In genomic region chr15:66046751-66047150, GRCh38 we compare ENCODE assay signal across 13 cellular contexts.
DNase-seq lines count a peak whose midpoint lies in the region; ATAC-seq and TF ChIP-seq lines count a peak whose summit lies in the region.
"Had no signal": no experiment of that assay in that cellular context is flagged by ENCODE, and none has a peak within 500 bp of the region (broad histone marks: within the 10 kb centered on the region; RNA-seq: fewer than 3 reads in every experiment).

No MANE protein-coding gene starts in this region.

- peak; percentile 25 for DNase-seq in activated naive CD4-positive, alpha-beta T cell treated with anti-CD3 and anti-CD28 coated beads, Interleukin-2, amount 10 ng/mL, durations not matched to agents 7 days and 5 days
- DNase-seq in activated naive CD4-positive, alpha-beta T cell treated with anti-CD3 and anti-CD28 coated beads for 36 hours, result no peak
- DNase-seq in HCT116 (ENCODE audit: low read depth, low spot score) (no peak), esophagus squamous epithelium (lab: John Stamatoyannopoulos, UW) (no peak), NCI-H748 treated with DMSO at 0.1 percent for 48 hours (lab: John Stamatoyannopoulos, UW) (no peak), cardiac septum (ENCODE audit: low spot score) (no peak)
- DNase-seq in stimulated activated effector memory CD8-positive, alpha-beta T cell treated with anti-CD3 and anti-CD28 coated beads, Interleukin-12 subunit alpha, Interleukin-12 subunit beta, amount 100 ng/mL, for 72 hours (ENCODE audit: low spot score in 2 of 2), result no peak
- DNase-seq: effector CD4-positive, alpha-beta T cell; GF-D8; kidney; NCI-H1417 treated with DMSO at 0.1 percent for 48 hours; right cardiac atrium had no signal

- H3K27ac Mint-ChIP-seq in activated naive CD4-positive, alpha-beta T cell treated with anti-CD3 and anti-CD28 coated beads, Interleukin-2, amount 10 ng/mL, durations not matched to agents 7 days and 5 days, result no peak overlapping the region
- H3K27ac Mint-ChIP-seq in activated naive CD4-positive, alpha-beta T cell treated with anti-CD3 and anti-CD28 coated beads for 36 hours, result no peak overlapping the region
- H3K27ac Mint-ChIP-seq in stimulated activated effector memory CD8-positive, alpha-beta T cell treated with anti-CD3 and anti-CD28 coated beads, Interleukin-12 subunit alpha, Interleukin-12 subunit beta, amount 100 ng/mL, for 72 hours, result peak overlapping the region; percentile 46

- TF ChIP-seq CTCF in HCT116 (IDR thresholded peaks at IDR 0.05 in 2 of 3, conservative IDR thresholded peaks at IDR 0.05 in 1 of 3; ENCODE audit: borderline replicate concordance in 1 of 3, insufficient read depth in 1 of 3, low read depth in 2 of 3, low read length in 2 of 3), result peak; percentile 36 to 50 (median 42); a peak in 5 of 6 replicates
- TF ChIP-seq CTCF in VCaP (conservative IDR thresholded peaks at IDR 0.05), result peak; percentile 38; the same call in 1 of the 2 replicates
- TF ChIP-seq CTCF in esophagus squamous epithelium (IDR thresholded peaks at IDR 0.05), result no peak

- peak; percentile 74 for ATAC-seq in HCT116
- ATAC-seq in stimulated activated effector memory CD8-positive, alpha-beta T cell treated with anti-CD3 and anti-CD28 coated beads, Interleukin-12 subunit alpha, Interleukin-12 subunit beta, amount 100 ng/mL, for 72 hours, result no peak
- ATAC-seq: right cardiac atrium had no signal

- no peaks in the 10 kb centered on the region for H3K79me2 ChIP-seq in HCT116 (ENCODE audit: insufficient read depth, low read length)

- no peaks in the 10 kb centered on the region for H3K9me2 ChIP-seq in HCT116 (ENCODE audit: insufficient read depth)

- no TSS peak for BruUV-seq in HCT116 (replicated peaks; lab: Mats Ljungman, UMichigan)

- no peaks in the 10 kb centered on the region for H3K36me3 Mint-ChIP-seq in activated naive CD4-positive, alpha-beta T cell treated with anti-CD3 and anti-CD28 coated beads, Interleukin-2, amount 10 ng/mL, durations not matched to agents 7 days and 5 days
- H3K36me3 Mint-ChIP-seq in activated naive CD4-positive, alpha-beta T cell treated with anti-CD3 and anti-CD28 coated beads for 36 hours (ENCODE audit: low read depth), result no peaks in the 10 kb centered on the region
- no peaks in the 10 kb centered on the region for H3K36me3 Mint-ChIP-seq in stimulated activated effector memory CD8-positive, alpha-beta T cell treated with anti-CD3 and anti-CD28 coated beads, Interleukin-12 subunit alpha, Interleukin-12 subunit beta, amount 100 ng/mL, for 72 hours

- POLR2A ChIA-PET in HCT116 (lab: Charles Lee), result no interaction called here

- H3K27me3 Mint-ChIP-seq in activated naive CD4-positive, alpha-beta T cell treated with anti-CD3 and anti-CD28 coated beads, Interleukin-2, amount 10 ng/mL, durations not matched to agents 7 days and 5 days, result peaks cover 31% of the 10 kb centered on the region
- no peaks in the 10 kb centered on the region for H3K27me3 Mint-ChIP-seq in activated naive CD4-positive, alpha-beta T cell treated with anti-CD3 and anti-CD28 coated beads for 36 hours (ENCODE audit: low read depth)

- CTCF ChIA-PET in activated naive CD4-positive, alpha-beta T cell treated with anti-CD3 and anti-CD28 coated beads, Interleukin-2, amount 10 ng/mL, durations not matched to agents 7 days and 5 days (lab: Charles Lee), result no interaction called here
- CTCF ChIA-PET in activated naive CD4-positive, alpha-beta T cell treated with anti-CD3 and anti-CD28 coated beads for 36 hours (lab: Charles Lee), result no interaction called here
- CTCF ChIA-PET in HCT116 (lab: Charles Lee), result no interaction called here

- no peaks in the 10 kb centered on the region for H3K9me3 Mint-ChIP-seq in activated naive CD4-positive, alpha-beta T cell treated with anti-CD3 and anti-CD28 coated beads, Interleukin-2, amount 10 ng/mL, durations not matched to agents 7 days and 5 days
- no peaks in the 10 kb centered on the region for H3K9me3 Mint-ChIP-seq in activated naive CD4-positive, alpha-beta T cell treated with anti-CD3 and anti-CD28 coated beads for 36 hours
- no peaks in the 10 kb centered on the region for H3K9me3 Mint-ChIP-seq in stimulated activated effector memory CD8-positive, alpha-beta T cell treated with anti-CD3 and anti-CD28 coated beads, Interleukin-12 subunit alpha, Interleukin-12 subunit beta, amount 100 ng/mL, for 72 hours

- intact Hi-C loops in activated naive CD4-positive, alpha-beta T cell treated with anti-CD3 and anti-CD28 coated beads for 36 hours (cut with micrococcal nuclease), result no loop called here
- intact Hi-C loops in HCT116 (cut with micrococcal nuclease) (no loop called here), esophagus squamous epithelium (cut with DNase I) (no loop called here), cardiac septum (cut with DNase I) (no loop called here)

- no peaks in the 10 kb centered on the region for H3K4me1 Mint-ChIP-seq in activated naive CD4-positive, alpha-beta T cell treated with anti-CD3 and anti-CD28 coated beads, Interleukin-2, amount 10 ng/mL, durations not matched to agents 7 days and 5 days
- no peaks in the 10 kb centered on the region for H3K4me1 Mint-ChIP-seq in activated naive CD4-positive, alpha-beta T cell treated with anti-CD3 and anti-CD28 coated beads for 36 hours (ENCODE audit: low read depth)
- no peaks in the 10 kb centered on the region for H3K4me1 Mint-ChIP-seq in stimulated activated effector memory CD8-positive, alpha-beta T cell treated with anti-CD3 and anti-CD28 coated beads, Interleukin-12 subunit alpha, Interleukin-12 subunit beta, amount 100 ng/mL, for 72 hours

- no peak overlapping the region for H2AFZ ChIP-seq in HCT116 (ENCODE audit: low read depth, low read length, poor library complexity, severe bottlenecking)

- TF ChIP-seq POLR2A in HCT116 (IDR thresholded peaks at IDR 0.05; ENCODE audit: borderline replicate concordance, extremely low read depth, insufficient read depth, insufficient read length) (no peak), esophagus squamous epithelium (IDR thresholded peaks at IDR 0.05) (no peak)

- H3K27me3 ChIP-seq in HCT116 (ENCODE audit: insufficient read depth, low read length), result no peaks in the 10 kb centered on the region
- peaks cover 0 to 31% (median 0%) of the 10 kb centered on the region in 4 donors for H3K27me3 ChIP-seq in esophagus squamous epithelium

- H3K36me3 ChIP-seq in HCT116 (ENCODE audit: control insufficient read depth in 1 of 2, insufficient read depth in 2 of 2, low read length in 2 of 2) (no peaks in the 10 kb centered on the region), esophagus squamous epithelium (no peaks in the 10 kb centered on the region)

- WGBS in esophagus squamous epithelium, 2 donors, result 33% methylated on average over 1 of the region's 1 CpG; no CpG with 5 or more reads in 1 of the 2 donors

- H3K4me1 ChIP-seq in HCT116 (ENCODE audit: control insufficient read depth in 1 of 2, insufficient read depth in 2 of 2, low read length in 2 of 2) (no peaks in the 10 kb centered on the region), esophagus squamous epithelium (no peaks in the 10 kb centered on the region)

- no peaks in the 10 kb centered on the region for H4K20me1 ChIP-seq in HCT116 (ENCODE audit: insufficient read depth)

- no peak overlapping the region for H3K4me3 Mint-ChIP-seq in activated naive CD4-positive, alpha-beta T cell treated with anti-CD3 and anti-CD28 coated beads, Interleukin-2, amount 10 ng/mL, durations not matched to agents 7 days and 5 days
- H3K4me3 Mint-ChIP-seq in activated naive CD4-positive, alpha-beta T cell treated with anti-CD3 and anti-CD28 coated beads for 36 hours, result no peak overlapping the region
- no peak overlapping the region for H3K4me3 Mint-ChIP-seq in stimulated activated effector memory CD8-positive, alpha-beta T cell treated with anti-CD3 and anti-CD28 coated beads, Interleukin-12 subunit alpha, Interleukin-12 subunit beta, amount 100 ng/mL, for 72 hours

- H3K9me3 ChIP-seq in HCT116 (ENCODE audit: control insufficient read depth in 1 of 2, insufficient read depth in 1 of 2, low read depth in 1 of 2, low read length in 2 of 2) (no peaks in the 10 kb centered on the region), esophagus squamous epithelium (no peaks in the 10 kb centered on the region)

- H3K4me2 ChIP-seq in HCT116 (ENCODE audit: low read length), result no peak overlapping the region

- no peak overlapping the region for H3K4me3 ChIP-seq in HCT116 (replicated peaks in 1 of 2; ENCODE audit: low read depth in 1 of 2, low read length in 2 of 2)
- H3K4me3 ChIP-seq in esophagus squamous epithelium, result no peak overlapping the region

- no peak overlapping the region for H3K27ac ChIP-seq in HCT116 (ENCODE audit: low read depth, low read length)
- H3K27ac ChIP-seq in VCaP, result no peak overlapping the region
- H3K27ac ChIP-seq in esophagus squamous epithelium, result no peak overlapping the region

- RAD21 ChIA-PET in HCT116 (lab: Charles Lee; ENCODE audit: low non-redundant PET in 1 of 2, low total read pairs in 2 of 2, uncharacterized antibody in 2 of 2, unreplicated experiment in 2 of 2), result no interaction called here

- no peak overlapping the region for H3K9ac ChIP-seq in HCT116 (ENCODE audit: low read length)

- TF ChIP-seq RAD21 in HCT116 (IDR thresholded peaks at IDR 0.05; ENCODE audit: low read depth), result peak; percentile 59

TF ChIP-seq in HCT116, 20 proteins besides CTCF, POLR2A, EP300 and RAD21 (continues in another document):
- TF ChIP-seq MAX (IDR thresholded peaks at IDR 0.05), result no peak
- TF ChIP-seq ZNF274 (IDR thresholded peaks at IDR 0.05; ENCODE audit: low read depth, low read length), result no peak
- no peak for TF ChIP-seq YY1 (IDR thresholded peaks at IDR 0.05; ENCODE audit: extremely low read depth, insufficient replicate concordance, low read depth, low read length)
- no peak; the same call in 1 of the 2 replicates for TF ChIP-seq ELF1 (IDR thresholded peaks at IDR 0.05; ENCODE audit: borderline replicate concordance, low read depth)
- TF ChIP-seq ZFX (IDR thresholded peaks at IDR 0.05), result no peak
- no peak for TF ChIP-seq SP1 (IDR thresholded peaks at IDR 0.05; ENCODE audit: low read depth)
- no peak for TF ChIP-seq CBX3 (IDR thresholded peaks at IDR 0.05; ENCODE audit: low read depth)
- no peak for TF ChIP-seq POLR2AphosphoS5 (IDR thresholded peaks at IDR 0.05; ENCODE audit: low read depth, low read length)
- TF ChIP-seq CEBPB (IDR thresholded peaks at IDR 0.05; ENCODE audit: low read depth), result no peak

Comparison
In these comparisons a context has a peak if more than half of its experiments do, and no peak if none do; other contexts are left out.
1. CTCF ChIP-seq: peak in HCT116 (3 of 3) and VCaP (single experiment); none in esophagus squamous epithelium (0 of 6).